In the genomic region with DNA sequence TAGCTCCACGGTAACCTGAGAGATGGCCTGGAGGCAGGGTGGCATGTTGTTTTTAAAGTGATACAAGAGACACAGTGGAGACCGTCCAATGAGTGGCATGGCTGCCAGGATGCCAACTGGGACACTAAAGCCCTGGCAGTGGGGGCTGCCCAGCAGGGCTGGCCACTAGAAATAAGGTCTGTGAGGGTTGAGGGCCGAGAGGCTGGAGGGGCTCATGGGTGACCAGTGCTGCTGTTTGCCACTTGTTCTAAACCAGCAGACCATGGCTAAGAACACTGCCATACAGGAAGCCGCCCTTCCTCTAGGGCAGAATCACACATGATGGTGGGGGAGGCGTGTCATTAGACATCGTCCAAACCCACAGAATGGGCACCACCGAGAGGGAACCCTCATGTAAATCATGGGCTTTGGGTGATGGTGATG, we compare ENCODE assay signal across 11 cellular contexts.
DNase-seq lines count a peak whose midpoint lies in the region; ATAC-seq lines count a peak whose summit lies in the region.
"Had no signal": no experiment of that assay in that cellular context is flagged by ENCODE, and none has a peak within 500 bp of the region (broad histone marks: within the 10 kb centered on the region; RNA-seq: fewer than 3 reads in every experiment).

No MANE protein-coding gene starts in this region.

- peaks cover 3% of the 10 kb centered on the region for H3K36me3 Mint-ChIP-seq in memory B cell
- no peaks in the 10 kb centered on the region for H3K36me3 Mint-ChIP-seq in stimulated activated effector memory CD8-positive, alpha-beta T cell treated with anti-CD3 and anti-CD28 coated beads, Interleukin-12 subunit alpha, Interleukin-12 subunit beta, amount 100 ng/mL, for 72 hours

- H3K27ac Mint-ChIP-seq in memory B cell: peak overlapping the region; percentile 86
- no peak overlapping the region for H3K27ac Mint-ChIP-seq in stimulated activated effector memory CD8-positive, alpha-beta T cell treated with anti-CD3 and anti-CD28 coated beads, Interleukin-12 subunit alpha, Interleukin-12 subunit beta, amount 100 ng/mL, for 72 hours

- H3K27me3 Mint-ChIP-seq in memory B cell: no peaks in the 10 kb centered on the region

- peaks cover 3% of the 10 kb centered on the region for H3K9me3 Mint-ChIP-seq in memory B cell
- H3K9me3 Mint-ChIP-seq in stimulated activated effector memory CD8-positive, alpha-beta T cell treated with anti-CD3 and anti-CD28 coated beads, Interleukin-12 subunit alpha, Interleukin-12 subunit beta, amount 100 ng/mL, for 72 hours: peaks cover 4% of the 10 kb centered on the region

- intact Hi-C loops in sciatic nerve (cut with DNase I): no loop called here

- peak overlapping the region; percentile 79 for H3K4me3 Mint-ChIP-seq in memory B cell
- no peak overlapping the region for H3K4me3 Mint-ChIP-seq in stimulated activated effector memory CD8-positive, alpha-beta T cell treated with anti-CD3 and anti-CD28 coated beads, Interleukin-12 subunit alpha, Interleukin-12 subunit beta, amount 100 ng/mL, for 72 hours

- ATAC-seq in GM18498 (IDR thresholded peaks at IDR 0.05; ENCODE audit: unreplicated experiment): peak; percentile 69
- peak; percentile 49 for ATAC-seq in GM21447 (IDR thresholded peaks at IDR 0.05; ENCODE audit: unreplicated experiment)
- ATAC-seq in HG03442 (IDR thresholded peaks at IDR 0.05; ENCODE audit: unreplicated experiment): peak; percentile 52
- peak; percentile 88 for ATAC-seq in memory B cell (ENCODE audit: low read depth)
- no peak for ATAC-seq in stimulated activated effector memory CD8-positive, alpha-beta T cell treated with anti-CD3 and anti-CD28 coated beads, Interleukin-12 subunit alpha, Interleukin-12 subunit beta, amount 100 ng/mL, for 72 hours
- ATAC-seq in sciatic nerve: no peak

- H3K4me1 Mint-ChIP-seq in memory B cell: peaks cover 40% of the 10 kb centered on the region
- peaks cover 6% of the 10 kb centered on the region for H3K4me1 Mint-ChIP-seq in stimulated activated effector memory CD8-positive, alpha-beta T cell treated with anti-CD3 and anti-CD28 coated beads, Interleukin-12 subunit alpha, Interleukin-12 subunit beta, amount 100 ng/mL, for 72 hours

- DNase-seq in memory B cell (ENCODE audit: low spot score in 2 of 2) (peak; percentile 43 to 44), SW480 (ENCODE audit: low spot score) (no peak), NCI-H2029 treated with DMSO at 0.1 percent for 48 hours (lab: John Stamatoyannopoulos, UW) (no peak), sciatic nerve (ENCODE audit: low spot score) (no peak)
- no peak for DNase-seq in stimulated activated effector memory CD8-positive, alpha-beta T cell treated with anti-CD3 and anti-CD28 coated beads, Interleukin-12 subunit alpha, Interleukin-12 subunit beta, amount 100 ng/mL, for 72 hours (ENCODE audit: low spot score in 2 of 2)
- DNase-seq: activated effector memory CD4-positive, alpha-beta T cell treated with Interleukin-2 at 50 U/mL for 16 hours; NCI-H1092 treated with DMSO at 0.1 percent for 48 hours; NCI-H748 treated with DMSO at 0.1 percent for 48 hours had no signal

Comparison
In these comparisons a context has a peak if more than half of its experiments do, and no peak if none do; other contexts are left out.
1. ATAC-seq: peak in GM18498 (single experiment), GM21447 (single experiment), HG03442 (single experiment) and memory B cell (single experiment); none in stimulated activated effector memory CD8-positive, alpha-beta T cell treated with anti-CD3 and anti-CD28 coated beads, Interleukin-12 subunit alpha, Interleukin-12 subunit beta, amount 100 ng/mL, for 72 hours (single experiment) and sciatic nerve (single experiment).
2. DNase-seq: peak in memory B cell (2 of 2); none in SW480 (single experiment), stimulated activated effector memory CD8-positive, alpha-beta T cell treated with anti-CD3 and anti-CD28 coated beads, Interleukin-12 subunit alpha, Interleukin-12 subunit beta, amount 100 ng/mL, for 72 hours (0 of 2), NCI-H2029 treated with DMSO at 0.1 percent for 48 hours (single experiment) and sciatic nerve (single experiment).